Comparison of ENCODE assay signal across 16 cellular contexts in genomic region chr4:173591760-173592159, GRCh38.
"Had no signal": no experiment of that assay in that cellular context is flagged by ENCODE, and none has a peak within 500 bp of the region (broad histone marks: within the 10 kb centered on the region; RNA-seq: fewer than 3 reads in every experiment).

No MANE protein-coding gene starts in this region.

- H3K27me3 ChIP-seq: body of pancreas, ovary, testis had no signal

- H3K4me3 ChIP-seq: body of pancreas, ovary, testis, upper lobe of right lung had no signal

- H3K4me3 Mint-ChIP-seq: activated naive CD4-positive, alpha-beta T cell treated with anti-CD3 and anti-CD28 coated beads, Interleukin-2, amount 50 U/mL, for 24 hours; stimulated activated naive CD8-positive, alpha-beta T cell treated with anti-CD3 and anti-CD28 coated beads, Interleukin-15, amount 100 ng/mL, for 72 hours had no signal

- H3K27ac Mint-ChIP-seq: activated naive CD4-positive, alpha-beta T cell treated with anti-CD3 and anti-CD28 coated beads, Interleukin-2, amount 50 U/mL, for 24 hours; stimulated activated naive CD8-positive, alpha-beta T cell treated with anti-CD3 and anti-CD28 coated beads, Interleukin-15, amount 100 ng/mL, for 72 hours had no signal

- H3K36me3 ChIP-seq: ovary, upper lobe of right lung had no signal

- H3K9me3 ChIP-seq: body of pancreas, ovary, testis, upper lobe of right lung had no signal

- H3K9me3 Mint-ChIP-seq: stimulated activated naive CD8-positive, alpha-beta T cell treated with anti-CD3 and anti-CD28 coated beads, Interleukin-15, amount 100 ng/mL, for 72 hours had no signal

- H3K4me1 Mint-ChIP-seq: activated naive CD4-positive, alpha-beta T cell treated with anti-CD3 and anti-CD28 coated beads, Interleukin-2, amount 50 U/mL, for 24 hours; stimulated activated naive CD8-positive, alpha-beta T cell treated with anti-CD3 and anti-CD28 coated beads, Interleukin-15, amount 100 ng/mL, for 72 hours had no signal

- FAIRE-seq: kidney had no signal

- H3K27ac ChIP-seq: body of pancreas, ovary, testis, upper lobe of right lung had no signal

- H3K36me3 Mint-ChIP-seq: activated naive CD4-positive, alpha-beta T cell treated with anti-CD3 and anti-CD28 coated beads, Interleukin-2, amount 50 U/mL, for 24 hours had no signal

- ATAC-seq: activated CD4-positive, CD25-positive, alpha-beta regulatory T cell treated with anti-CD3 and anti-CD28 coated beads, Interleukin-2, amount 50 U/mL, for 24 hours; body of pancreas; left ventricle myocardium superior; stimulated activated naive CD8-positive, alpha-beta T cell treated with anti-CD3 and anti-CD28 coated beads, Interleukin-15, amount 100 ng/mL, for 72 hours; upper lobe of right lung had no signal

- DNase-seq: activated T-cell treated with anti-CD3 and anti-CD28 coated beads, Interleukin-2, amount 50 U/mL, for 1 hour; body of pancreas; central memory CD4-positive, alpha-beta T cell; cortex of kidney; effector memory CD4-positive, alpha-beta T cell; kidney; left ventricle myocardium superior; ovary; retina; stimulated activated CD4-positive, alpha-beta T cell treated with anti-CD3 and anti-CD28 coated beads, Interleukin-15, amount 100 ng/mL, for 24 hours; stimulated activated CD4-positive, alpha-beta T cell treated with anti-CD3 and anti-CD28 coated beads, Interleukin-4, amount 100 ng/mL, for 24 hours; stimulated activated naive CD8-positive, alpha-beta T cell treated with anti-CD3 and anti-CD28 coated beads, Interleukin-15, amount 100 ng/mL, for 72 hours; testis; upper lobe of right lung had no signal

- H3K4me1 ChIP-seq: body of pancreas, testis, upper lobe of right lung had no signal
